ENCODE assay signal across 7 cellular contexts in genomic region chr21:28472528-28472927, GRCh38.
A peak's percentile ranks its signal among the peaks of the same experiment; 100 is the strongest.
DNase-seq lines count a peak whose midpoint lies in the region; ATAC-seq and TF ChIP-seq lines count a peak whose summit lies in the region.
"Not testable (repeated sequence)": the region's sequence is repeated elsewhere in the genome, so short reads cannot be mapped to it uniquely, and the experiment has no call there.

No MANE protein-coding gene starts in this region.

- not testable (repeated sequence) for H3K79me2 ChIP-seq in mammary epithelial cell (ENCODE audit: insufficient read depth, low read length)

- not testable (repeated sequence) for H3K36me3 ChIP-seq in mammary epithelial cell (ENCODE audit: insufficient read depth, low read length)

- dilution Hi-C loops in mammary epithelial cell (cut with HindIII; ENCODE audit: low sequenced_read_pairs): not testable (repeated sequence)

- not testable (repeated sequence) for H4K20me1 ChIP-seq in mammary epithelial cell (ENCODE audit: insufficient read depth, low read length)

- not testable (repeated sequence) for TF ChIP-seq CTCF in mammary epithelial cell (conservative IDR thresholded peaks at IDR 0.05 in 1 of 2, IDR thresholded peaks at IDR 0.05 in 1 of 2; ENCODE audit: extremely low read depth in 1 of 2, insufficient read depth in 1 of 2, low read depth in 1 of 2, low read length in 2 of 2); fibroblast of the aortic adventitia (IDR thresholded peaks at IDR 0.05; ENCODE audit: insufficient read depth, low read length)

- H3K4me3 ChIP-seq in mammary epithelial cell (replicated peaks in 1 of 3; ENCODE audit: insufficient read depth in 1 of 3, low read depth in 2 of 3, low read length in 3 of 3); fibroblast of the aortic adventitia (ENCODE audit: low read depth, low read length): not testable (repeated sequence)

- CTCF ChIA-PET in mammary epithelial cell (lab: Charles Lee; ENCODE audit: low non-redundant PET): not testable (repeated sequence)

- H2AFZ ChIP-seq in mammary epithelial cell (ENCODE audit: low read depth, low read length): not testable (repeated sequence)

- ATAC-seq in GM18858 (IDR thresholded peaks at IDR 0.05; ENCODE audit: unreplicated experiment) (peak; percentile 52), HG02571 (IDR thresholded peaks at IDR 0.05; ENCODE audit: unreplicated experiment) (peak; percentile 54), HG03442 (IDR thresholded peaks at IDR 0.05; ENCODE audit: unreplicated experiment) (peak; percentile 51)

- not testable (repeated sequence) for H3K9me3 ChIP-seq in mammary epithelial cell (replicated peaks; ENCODE audit: insufficient read depth, low read length)

- in situ Hi-C loops in mammary epithelial cell (cut with MboI; ENCODE audit: low sequenced_read_pairs in 2 of 2): not testable (repeated sequence)

- WGBS in mammary epithelial cell (ENCODE audit: low coverage, missing lambda C conversion rate): 48% methylated on average over 2 of the region's 2 CpGs

- H3K4me2 ChIP-seq in mammary epithelial cell (ENCODE audit: insufficient read depth, low read depth, low read length): not testable (repeated sequence)

- intact Hi-C loops in mammary epithelial cell (cut with micrococcal nuclease): not testable (repeated sequence)

- H3K27me3 ChIP-seq in mammary epithelial cell (ENCODE audit: insufficient read depth, low read length): not testable (repeated sequence)

- not testable (repeated sequence) for BruUV-seq in mammary epithelial cell (replicated peaks; lab: Mats Ljungman, UMichigan)

- DNase-seq in EH (ENCODE audit: low read depth) (peak; percentile 71), OCI-M1 (lab: John Stamatoyannopoulos, UW) (peak; percentile 42), mammary epithelial cell (peak; percentile 9), fibroblast of the aortic adventitia (ENCODE audit: low read depth) (peak; percentile 36)

- not testable (repeated sequence) for H3K9ac ChIP-seq in mammary epithelial cell (ENCODE audit: insufficient read depth, low read length)

- H3K4me1 ChIP-seq in mammary epithelial cell (ENCODE audit: insufficient read depth, low read length): not testable (repeated sequence)

- H3K27ac ChIP-seq in mammary epithelial cell (ENCODE audit: insufficient read depth, low read depth, low read length): not testable (repeated sequence)

Comparison
In these comparisons a context has a peak if more than half of its experiments do, and no peak if none do; other contexts are left out.
1. DNase-seq: peak in every context shown above with its lines; median percentile 71 in EH; 42 in OCI-M1; 36 in fibroblast of the aortic adventitia; 9 in mammary epithelial cell.